ENCODE assay signal across 3 cellular contexts in genomic region chr5:83735058-83735457, GRCh38. TPM values are rescaled to one million over a fixed set of nuclear protein-coding genes. Genes with fewer than 3 reads are reported as not detected.
"Had no signal": no experiment of that assay in that cellular context is flagged by ENCODE, and none has a peak within 500 bp of the region (broad histone marks: within the 10 kb centered on the region; RNA-seq: fewer than 3 reads in every experiment).

No MANE protein-coding gene starts in this region.

RNA-seq across cellular contexts. Expression of gene HAPLN1, which starts 14.4 kb away (rescaled TPM):
- total RNA-seq: LHCN-M2, MCF 10A, NCI-H460 had no signal
